Comparison of ENCODE assay signal across 14 cellular contexts in genomic region chr4:7772708-7773385, GRCh38.
DNase-seq lines count a peak whose midpoint lies in the region; ATAC-seq, FAIRE-seq and TF ChIP-seq lines count a peak whose summit lies in the region.
"Had no signal": no experiment of that assay in that cellular context is flagged by ENCODE, and none has a peak within 500 bp of the region (broad histone marks: within the 10 kb centered on the region; RNA-seq: fewer than 3 reads in every experiment).

No MANE protein-coding gene starts in this region.

- peak overlapping the region; percentile 39 to 51 for H3K9ac ChIP-seq in duodenal mucosa (ENCODE audit: low read depth in 1 of 2, low read length in 2 of 2)
- H3K9ac ChIP-seq: BLaER1 treated with 17β-estradiol and CSF1 and Interleukin-3, amounts not matched to agents 10 nM and 100 nM had no signal

- no peaks in the 10 kb centered on the region for H3K27me3 ChIP-seq in duodenal mucosa (ENCODE audit: control insufficient read depth in 1 of 2, insufficient read depth in 2 of 2, low read length in 2 of 2)
- H3K27me3 ChIP-seq: breast epithelium, neutrophil had no signal

- intact Hi-C loops in left colon (cut with DNase I, micrococcal nuclease): no loop called here

- in situ Hi-C loops in ACHN (cut with HindIII; ENCODE audit: low pct_ligation_motif_present, low pct_unique_long_range_greater_than_20kb, low sequenced_read_pairs): no loop called here

- peak overlapping the region; percentile 45 for H3K27ac ChIP-seq in duodenal mucosa (ENCODE audit: low read depth, low read length)
- H3K27ac ChIP-seq: BLaER1 treated with 17β-estradiol and CSF1 and Interleukin-3, amounts not matched to agents 10 nM and 100 nM; breast epithelium; neutrophil had no signal

- no peaks in the 10 kb centered on the region for H3K9me3 ChIP-seq in duodenal mucosa (ENCODE audit: control insufficient read depth in 1 of 2, low read length in 2 of 2)
- H3K9me3 ChIP-seq: BLaER1 treated with 17β-estradiol and CSF1 and Interleukin-3, amounts not matched to agents 10 nM and 100 nM; breast epithelium; neutrophil had no signal

- no peak for TF ChIP-seq POLR2A in GM12892 (IDR thresholded peaks at IDR 0.05; ENCODE audit: low read depth, low read length)

- H3K4me1 ChIP-seq in duodenal mucosa (ENCODE audit: control insufficient read depth in 1 of 2, insufficient read depth in 2 of 2, low read length in 2 of 2): peaks cover 29 to 34% of the 10 kb centered on the region in 2 donors
- H3K4me1 ChIP-seq: breast epithelium had no signal

- peak; percentile 68 for ATAC-seq in left colon

- DNase-seq in GM12892 (ENCODE audit: insufficient read length) (no peak), left colon (peak; percentile 85 to 86), renal cortical epithelial cell (ENCODE audit: low read depth) (peak; percentile 39), NCI-H748 (lab: John Stamatoyannopoulos, UW; ENCODE audit: unreplicated experiment) (no peak), ACHN (no peak)
- no peak for DNase-seq in effector CD4-positive, alpha-beta T cell
- no peak for DNase-seq in activated T-cell treated with anti-CD3 and anti-CD28 coated beads, Interleukin-2, amount 50 U/mL, for 1 hour
- DNase-seq: NCI-H187; stimulated activated CD4-positive, alpha-beta T cell treated with anti-CD3 and anti-CD28 coated beads, Interleukin-2, amount 100 ng/mL, for 48 hours; stimulated activated naive CD4-positive, alpha-beta T cell treated with Interleukin-2 at 50 U/mL for 16 hours had no signal

- peak overlapping the region; percentile 34 to 55 for H3K4me3 ChIP-seq in duodenal mucosa (ENCODE audit: low read depth in 1 of 2, low read length in 2 of 2)
- H3K4me3 ChIP-seq: BLaER1 treated with 17β-estradiol and CSF1 and Interleukin-3, amounts not matched to agents 10 nM and 100 nM had no signal

- peak; percentile 80 for FAIRE-seq in GM12892 (lab: Jason Lieb, UNC)

- H3K36me3 ChIP-seq in duodenal mucosa (ENCODE audit: control insufficient read depth in 1 of 2, insufficient read depth in 2 of 2, low read length in 2 of 2): peaks cover 14 to 34% of the 10 kb centered on the region in 2 donors
- H3K36me3 ChIP-seq: breast epithelium had no signal

Comparison
In these comparisons a context has a peak if more than half of its experiments do, and no peak if none do; other contexts are left out.
1. DNase-seq: peak in left colon (2 of 2) and renal cortical epithelial cell (single experiment); none in GM12892 (single experiment), effector CD4-positive, alpha-beta T cell (single experiment), activated T-cell treated with anti-CD3 and anti-CD28 coated beads, Interleukin-2, amount 50 U/mL, for 1 hour (single experiment), NCI-H748 (single experiment) and ACHN (single experiment).